ENCODE assay signal across 24 cellular contexts in genomic region chr15:93221754-93222153, GRCh38.
DNase-seq lines count a peak whose midpoint lies in the region; ATAC-seq, FAIRE-seq and TF ChIP-seq lines count a peak whose summit lies in the region.
"Had no signal": no experiment of that assay in that cellular context is flagged by ENCODE, and none has a peak within 500 bp of the region (broad histone marks: within the 10 kb centered on the region; RNA-seq: fewer than 3 reads in every experiment).

No MANE protein-coding gene starts in this region.

- WGBS in H9 (ENCODE audit: extremely low coverage, insufficient read length, low lambda C conversion rate), result no CpG with 5 or more reads among the region's 4 CpGs
- 56% methylated on average over 4 of the region's 4 CpGs; no CpG with 5 or more reads in 1 of the 2 experiments for WGBS in H1 (ENCODE audit: extremely low coverage in 1 of 2, insufficient coverage in 1 of 2, insufficient read length in 1 of 2, insufficient replicate concordance in 2 of 2, low coverage in 1 of 2, low lambda C conversion rate in 2 of 2, missing lambda C conversion rate in 1 of 2), 2 experiments

- H3F3A ChIP-seq in neural progenitor cell (ENCODE audit: low read depth), result peaks cover 3% of the 10 kb centered on the region

- H2AK5ac ChIP-seq in H9 (ENCODE audit: insufficient read length, low read length) (no peak overlapping the region), H1 (ENCODE audit: low read depth, low read length) (no peak overlapping the region)

- H2BK12ac ChIP-seq in H9 (ENCODE audit: insufficient read length, low read depth, low read length) (no peak overlapping the region), H1 (ENCODE audit: low read depth, low read length) (no peak overlapping the region)

- no peak for TF ChIP-seq POLR2A in H1 (IDR thresholded peaks at IDR 0.05; ENCODE audit: control extremely low read depth in 1 of 2, low read depth in 2 of 2, low read length in 2 of 2)

- no peak overlapping the region for H3K27ac Mint-ChIP-seq in activated CD4-positive, alpha-beta T cell treated with anti-CD3 and anti-CD28 coated beads, Interleukin-2, amount 10 ng/mL, durations not matched to agents 24 days and 14 days
- H3K27ac Mint-ChIP-seq in H9, result no peak overlapping the region
- H3K27ac Mint-ChIP-seq in neural progenitor cell, result no peak overlapping the region
- H3K27ac Mint-ChIP-seq: CD8-positive, alpha-beta memory T cell had no signal

- H3K4me1 Mint-ChIP-seq in activated CD4-positive, alpha-beta T cell treated with anti-CD3 and anti-CD28 coated beads, Interleukin-2, amount 10 ng/mL, durations not matched to agents 24 days and 14 days, result peaks cover 2% of the 10 kb centered on the region
- H3K4me1 Mint-ChIP-seq in H9, result peaks cover 8 to 14% of the 10 kb centered on the region in 2 experiments
- peaks cover 5% of the 10 kb centered on the region for H3K4me1 Mint-ChIP-seq in neural progenitor cell

- no peak for DNase-seq in activated CD4-positive, alpha-beta T cell treated with anti-CD3 and anti-CD28 coated beads, Interleukin-2, amount 10 ng/mL, durations not matched to agents 24 days and 14 days
- DNase-seq in activated CD4-positive, alpha-beta T cell treated with anti-CD3 and anti-CD28 coated beads, Interleukin-2, amount 50 U/mL, for 1 hour, result no peak
- no peak for DNase-seq in H9
- peak in 1 of 2 experiments; percentile 43 for DNase-seq in H1 (ENCODE audit: low read depth in 1 of 2, low spot score in 2 of 2)
- DNase-seq in neural progenitor cell (ENCODE audit: low spot score), result peak; percentile 18
- DNase-seq in dedifferentiated amniotic fluid mesenchymal stem cell (ENCODE audit: extremely low spot score), result no peak
- no peak for DNase-seq in cortex of kidney (lab: John Stamatoyannopoulos, UW)
- DNase-seq: Calu3; CD8-positive, alpha-beta memory T cell; GDM1; GM23248; KBM-7; NCI-H1105; NCI-H146; NCI-H2029; NCI-H2227 treated with DMSO at 0.1 percent for 48 hours; NCI-H510A; PC-9; SHP77 treated with DMSO at 0.1 percent for 48 hours had no signal

- H3K56ac ChIP-seq in H9 (ENCODE audit: insufficient read length, low read depth, low read length), result no peak overlapping the region
- H3K56ac ChIP-seq in H1 (replicated peaks; ENCODE audit: insufficient read length, low read depth, low read length), result no peak overlapping the region

- H3K36me3 Mint-ChIP-seq in activated CD4-positive, alpha-beta T cell treated with anti-CD3 and anti-CD28 coated beads, Interleukin-2, amount 10 ng/mL, durations not matched to agents 24 days and 14 days (ENCODE audit: low read depth), result no peaks in the 10 kb centered on the region
- no peaks in the 10 kb centered on the region for H3K36me3 Mint-ChIP-seq in H9 (ENCODE audit: insufficient read depth in 1 of 3, low read depth in 3 of 3)
- peaks cover 4% of the 10 kb centered on the region for H3K36me3 Mint-ChIP-seq in neural progenitor cell
- H3K36me3 Mint-ChIP-seq: CD8-positive, alpha-beta memory T cell had no signal

- CTCF ChIA-PET in H1 (lab: Charles Lee; ENCODE audit: partially characterized antibody), result interaction anchor here (0.6 to 3.1 kb wide), 27 partner anchors 8 to 1471 kb away, joined by 3 to 10 read pairs (median 3); no protein-coding TSS in a partner anchor

- H3K4me3 ChIP-seq in H1 (ENCODE audit: extremely low read depth in 1 of 4, insufficient read depth in 2 of 4, low read depth in 3 of 4, low read length in 4 of 4) (no peak overlapping the region), neural progenitor cell (no peak overlapping the region)
- H3K4me3 ChIP-seq: GM23248, PC-9, SK-N-MC had no signal

- H3K27me3 Mint-ChIP-seq in activated CD4-positive, alpha-beta T cell treated with anti-CD3 and anti-CD28 coated beads, Interleukin-2, amount 10 ng/mL, durations not matched to agents 24 days and 14 days, result peaks cover 17% of the 10 kb centered on the region
- H3K27me3 Mint-ChIP-seq in H9 (ENCODE audit: low read depth), result peaks cover 9% of the 10 kb centered on the region
- H3K27me3 Mint-ChIP-seq in neural progenitor cell (ENCODE audit: insufficient read depth, low read depth), result peaks cover 2% of the 10 kb centered on the region

- H4K5ac ChIP-seq in H9 (ENCODE audit: insufficient read length, low read depth, low read length) (no peak overlapping the region), H1 (ENCODE audit: insufficient read length, low read depth, low read length) (no peak overlapping the region)

- intact Hi-C loops in activated CD4-positive, alpha-beta T cell treated with anti-CD3 and anti-CD28 coated beads, Interleukin-2, amount 10 ng/mL, durations not matched to agents 24 days and 14 days (cut with micrococcal nuclease), result no loop called here

- no peak overlapping the region for H2AFZ ChIP-seq in H9 (ENCODE audit: low read length)
- no peak overlapping the region for H2AFZ ChIP-seq in H1 (ENCODE audit: low read length)
- H2AFZ ChIP-seq in neural progenitor cell (replicated peaks), result no peak overlapping the region
- H2AFZ ChIP-seq: GM23248, PC-9 had no signal

- H3K4ac ChIP-seq in H9 (ENCODE audit: low read depth, low read length), result no peak overlapping the region
- no peak overlapping the region for H3K4ac ChIP-seq in H1 (replicated peaks; ENCODE audit: insufficient read length, low read depth, low read length)

- FAIRE-seq in H1 (lab: Jason Lieb, UNC), result no peak
- FAIRE-seq: A204.1, GM18507 had no signal

- H3K18ac ChIP-seq in H9 (ENCODE audit: insufficient read length, low read depth, low read length), result no peak overlapping the region
- no peak overlapping the region for H3K18ac ChIP-seq in H1 (ENCODE audit: extremely low read depth, low read length)

- H2BK20ac ChIP-seq in H9 (ENCODE audit: low read depth, low read length, poor library complexity, severe bottlenecking), result no peak overlapping the region
- H2BK20ac ChIP-seq in H1 (ENCODE audit: low read length), result no peak overlapping the region

- H3K36me3 ChIP-seq in H1 (ENCODE audit: control insufficient read depth in 2 of 4, insufficient read depth in 4 of 4, low read length in 3 of 4) (no peaks in the 10 kb centered on the region), neural progenitor cell (peaks cover under 1% of the 10 kb centered on the region)

- H2BK15ac ChIP-seq in H9 (ENCODE audit: low read depth, low read length), result no peak overlapping the region
- no peak overlapping the region for H2BK15ac ChIP-seq in H1 (ENCODE audit: low read length)

- H3K9ac ChIP-seq in H9 (ENCODE audit: extremely low read depth, insufficient read length, low read length), result no peak overlapping the region
- H3K9ac ChIP-seq in H1 (replicated peaks in 1 of 4; ENCODE audit: extremely low read depth in 1 of 4, low read depth in 3 of 4, low read length in 3 of 4), result no peak overlapping the region
- no peak overlapping the region for H3K9ac ChIP-seq in neural progenitor cell
- H3K9ac ChIP-seq: GM23248 had no signal

- H3K23ac ChIP-seq in H9 (ENCODE audit: insufficient read length, low read depth, low read length), result no peak overlapping the region
- H3K23ac ChIP-seq in H1 (ENCODE audit: insufficient read length), result no peak overlapping the region

- POLR2A ChIA-PET in H1 (lab: Charles Lee; ENCODE audit: partially characterized antibody), result no interaction called here

- H4K8ac ChIP-seq in H9 (replicated peaks; ENCODE audit: insufficient read length, low read depth, low read length) (no peak overlapping the region), H1 (ENCODE audit: extremely low read depth, insufficient read depth, low read length) (no peak overlapping the region)

- H3K4me1 ChIP-seq in H9 (ENCODE audit: insufficient read depth, low read length), result no peaks in the 10 kb centered on the region
- no peaks in the 10 kb centered on the region for H3K4me1 ChIP-seq in H1 (replicated peaks in 1 of 4; ENCODE audit: control insufficient read depth in 3 of 4, insufficient read depth in 4 of 4, low read length in 3 of 4)
- peaks cover 7% of the 10 kb centered on the region for H3K4me1 ChIP-seq in neural progenitor cell

- no peak overlapping the region for H3T11ph ChIP-seq in H9 (ENCODE audit: low read length)

- H3K9me3 ChIP-seq in H9 (ENCODE audit: control insufficient read depth, low read depth, low read length), result no peaks in the 10 kb centered on the region
- no peaks in the 10 kb centered on the region for H3K9me3 ChIP-seq in H1 (ENCODE audit: insufficient read depth in 2 of 2, low read depth in 1 of 2, low read length in 1 of 2)
- H3K9me3 ChIP-seq in neural progenitor cell (ENCODE audit: low read depth), result peaks cover 5% of the 10 kb centered on the region

- peak; percentile 64; the same call in 2 of the 3 replicates for TF ChIP-seq CTCF in H9 (conservative IDR thresholded peaks at IDR 0.05)
- peak in 2 of 3 experiments; percentile 33 to 54; a peak in 2 of 4 replicates for TF ChIP-seq CTCF in H1 (IDR thresholded peaks at IDR 0.05; ENCODE audit: control extremely low read depth in 1 of 3, insufficient read depth in 1 of 3, low read depth in 1 of 3, low read length in 3 of 3)
- TF ChIP-seq CTCF in neural progenitor cell (IDR thresholded peaks at IDR 0.05), result peak; percentile 41

- no peaks in the 10 kb centered on the region for H3K79me2 ChIP-seq in H9 (ENCODE audit: insufficient read depth, low read length)
- no peaks in the 10 kb centered on the region for H3K79me2 ChIP-seq in H1 (ENCODE audit: control insufficient read depth in 1 of 2, insufficient read depth in 2 of 2, low read length in 2 of 2)
- H3K79me2 ChIP-seq in neural progenitor cell (ENCODE audit: low read depth), result no peaks in the 10 kb centered on the region

- H3K4me3 Mint-ChIP-seq in activated CD4-positive, alpha-beta T cell treated with anti-CD3 and anti-CD28 coated beads, Interleukin-2, amount 10 ng/mL, durations not matched to agents 24 days and 14 days, result peak overlapping the region; percentile 51
- H3K4me3 Mint-ChIP-seq in H9 (no peak overlapping the region), neural progenitor cell (no peak overlapping the region)
- H3K4me3 Mint-ChIP-seq: CD8-positive, alpha-beta memory T cell had no signal

- H3K27me3 ChIP-seq in H9 (ENCODE audit: insufficient read depth, low read length) (no peaks in the 10 kb centered on the region), H1 (replicated peaks in 1 of 4; ENCODE audit: control insufficient read depth in 3 of 4, extremely low read depth in 1 of 4, insufficient read depth in 3 of 4, low read length in 3 of 4) (no peaks in the 10 kb centered on the region), neural progenitor cell (no peaks in the 10 kb centered on the region)

- ATAC-seq in esophagus mucosa, result no peak

- H3K23me2 ChIP-seq in H9 (ENCODE audit: insufficient read length, low read depth, low read length, poor library complexity, severe bottlenecking) (no peaks in the 10 kb centered on the region), H1 (ENCODE audit: low read depth, low read length) (no peaks in the 10 kb centered on the region)

- TF ChIP-seq RAD21 in H1 (IDR thresholded peaks at IDR 0.05 in 1 of 2, conservative IDR thresholded peaks at IDR 0.05 in 1 of 2; ENCODE audit: low read depth in 2 of 2, low read length in 2 of 2), result peak; percentile 45 to 59

- H3K79me1 ChIP-seq in H9 (ENCODE audit: insufficient read depth, low read depth, low read length, poor library complexity, severe bottlenecking), result no peaks in the 10 kb centered on the region
- no peaks in the 10 kb centered on the region for H3K79me1 ChIP-seq in H1 (ENCODE audit: low read depth, low read length)

- no peak overlapping the region for H4K91ac ChIP-seq in H9 (ENCODE audit: insufficient read length, low read depth, low read length)
- H4K91ac ChIP-seq in H1 (replicated peaks; ENCODE audit: insufficient read length, low read length), result no peak overlapping the region

- no peak overlapping the region for H2BK5ac ChIP-seq in H9 (ENCODE audit: insufficient read length, low read length)
- no peak overlapping the region for H2BK5ac ChIP-seq in H1 (ENCODE audit: low read depth, low read length)

- H3K27ac ChIP-seq in H9 (ENCODE audit: insufficient read length, low read depth, low read length) (no peak overlapping the region), H1 (ENCODE audit: low read depth, low read length) (no peak overlapping the region), neural progenitor cell (no peak overlapping the region)
- H3K27ac ChIP-seq: GM23248, PC-9, RWPE1, SK-N-MC had no signal

- H3K9me3 Mint-ChIP-seq in activated CD4-positive, alpha-beta T cell treated with anti-CD3 and anti-CD28 coated beads, Interleukin-2, amount 10 ng/mL, durations not matched to agents 24 days and 14 days, result no peaks in the 10 kb centered on the region
- H3K9me3 Mint-ChIP-seq in H9, result no peaks in the 10 kb centered on the region
- peaks cover 2% of the 10 kb centered on the region for H3K9me3 Mint-ChIP-seq in neural progenitor cell

- H2BK120ac ChIP-seq in H9 (ENCODE audit: low read depth, low read length, poor library complexity, severe bottlenecking), result no peak overlapping the region
- H2BK120ac ChIP-seq in H1 (replicated peaks; ENCODE audit: low read depth, low read length), result no peak overlapping the region

- H3K4me2 ChIP-seq in H9 (ENCODE audit: insufficient read depth, insufficient read length, low read length) (no peak overlapping the region), H1 (ENCODE audit: insufficient read depth in 1 of 2, low read depth in 2 of 2, low read length in 2 of 2) (no peak overlapping the region), neural progenitor cell (no peak overlapping the region)
- H3K4me2 ChIP-seq: PC-9 had no signal

- no peak for TF ChIP-seq EP300 in H1 (IDR thresholded peaks at IDR 0.05; ENCODE audit: borderline replicate concordance in 1 of 2, low read depth in 2 of 2, low read length in 2 of 2)

- H3K14ac ChIP-seq in H9 (ENCODE audit: insufficient read depth, low read length) (no peak overlapping the region), H1 (ENCODE audit: insufficient read length) (no peak overlapping the region)

- H4K20me1 ChIP-seq in H9 (ENCODE audit: control insufficient read depth, insufficient read depth, insufficient read length) (no peaks in the 10 kb centered on the region), H1 (replicated peaks in 1 of 2; ENCODE audit: control insufficient read depth in 1 of 2, insufficient read depth in 2 of 2, low read length in 2 of 2) (no peaks in the 10 kb centered on the region), neural progenitor cell (ENCODE audit: low read depth) (no peaks in the 10 kb centered on the region)
